ENCODE assay signal across 1 cellular context in the genomic region with DNA sequence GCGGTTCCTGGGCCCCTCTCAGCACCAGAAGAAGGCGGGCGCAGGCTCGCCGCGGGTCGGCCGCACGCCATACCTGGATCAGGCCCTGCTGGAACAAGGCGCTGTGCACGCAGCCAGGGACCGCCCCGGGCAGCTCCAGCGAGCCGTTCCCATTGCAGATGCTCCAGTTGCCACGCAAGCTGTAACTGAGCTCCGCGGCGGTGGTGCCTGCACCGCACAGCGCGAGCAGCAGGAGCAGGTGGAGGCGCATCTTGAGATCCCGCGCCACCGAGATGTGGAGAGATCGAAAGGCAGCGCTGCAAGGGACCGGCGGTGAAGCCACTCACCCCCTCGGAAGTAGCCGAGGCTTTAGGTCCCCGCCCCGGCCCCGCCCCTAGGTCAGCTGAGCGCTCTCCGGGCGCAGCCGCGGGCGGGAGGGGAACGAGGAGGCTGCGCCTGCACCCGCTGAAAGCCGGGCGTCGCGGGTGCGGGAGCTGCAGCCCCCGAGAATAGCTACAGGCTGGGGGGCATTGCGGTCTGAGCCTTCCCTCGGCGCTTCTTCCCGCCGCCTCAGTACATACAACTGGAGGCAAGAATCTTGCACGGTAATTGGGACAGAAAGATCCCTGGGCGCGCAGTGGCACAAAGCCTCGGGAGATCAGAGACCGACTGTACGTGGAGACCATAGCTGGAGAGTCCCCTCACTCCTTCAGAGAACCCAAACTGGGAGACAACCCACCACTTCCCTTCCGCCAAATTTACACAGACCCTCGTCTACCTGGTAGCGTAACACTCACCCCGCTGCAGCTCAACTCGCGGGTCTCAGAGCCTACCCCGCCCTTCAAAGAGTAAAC.
TF ChIP-seq lines count a peak whose summit lies in the region.

A gene (minus strand): TSS at position 324 of the 833 bp plus-strand sequence. CDS start 74 bp downstream, at position 250.

TF ChIP-seq in HepG2, 621 proteins besides CTCF, POLR2A, EP300 and RAD21 (continued from another document and continues in another):
- TF ChIP-seq ZMYM3 (CRISPR knock-in tag; IDR thresholded peaks at IDR 0.05): peak; percentile 78
- no peak; the same call in 1 of the 2 replicates for TF ChIP-seq NR2F2 (IDR thresholded peaks at IDR 0.05; ENCODE audit: borderline replicate concordance, low read depth)
- TF ChIP-seq SAP130 (CRISPR knock-in tag; IDR thresholded peaks at IDR 0.05; ENCODE audit: low read depth): peak; percentile 91
- TF ChIP-seq ZNF331 (CRISPR knock-in tag; IDR thresholded peaks at IDR 0.05): peak; percentile 66; the same call in 1 of the 2 replicates
- TF ChIP-seq NCOA2 (CRISPR knock-in tag; IDR thresholded peaks at IDR 0.05): 0 out of 2 replicates have a peak, but pooled peaks have one; percentile 39
- TF ChIP-seq, protein P1, sequence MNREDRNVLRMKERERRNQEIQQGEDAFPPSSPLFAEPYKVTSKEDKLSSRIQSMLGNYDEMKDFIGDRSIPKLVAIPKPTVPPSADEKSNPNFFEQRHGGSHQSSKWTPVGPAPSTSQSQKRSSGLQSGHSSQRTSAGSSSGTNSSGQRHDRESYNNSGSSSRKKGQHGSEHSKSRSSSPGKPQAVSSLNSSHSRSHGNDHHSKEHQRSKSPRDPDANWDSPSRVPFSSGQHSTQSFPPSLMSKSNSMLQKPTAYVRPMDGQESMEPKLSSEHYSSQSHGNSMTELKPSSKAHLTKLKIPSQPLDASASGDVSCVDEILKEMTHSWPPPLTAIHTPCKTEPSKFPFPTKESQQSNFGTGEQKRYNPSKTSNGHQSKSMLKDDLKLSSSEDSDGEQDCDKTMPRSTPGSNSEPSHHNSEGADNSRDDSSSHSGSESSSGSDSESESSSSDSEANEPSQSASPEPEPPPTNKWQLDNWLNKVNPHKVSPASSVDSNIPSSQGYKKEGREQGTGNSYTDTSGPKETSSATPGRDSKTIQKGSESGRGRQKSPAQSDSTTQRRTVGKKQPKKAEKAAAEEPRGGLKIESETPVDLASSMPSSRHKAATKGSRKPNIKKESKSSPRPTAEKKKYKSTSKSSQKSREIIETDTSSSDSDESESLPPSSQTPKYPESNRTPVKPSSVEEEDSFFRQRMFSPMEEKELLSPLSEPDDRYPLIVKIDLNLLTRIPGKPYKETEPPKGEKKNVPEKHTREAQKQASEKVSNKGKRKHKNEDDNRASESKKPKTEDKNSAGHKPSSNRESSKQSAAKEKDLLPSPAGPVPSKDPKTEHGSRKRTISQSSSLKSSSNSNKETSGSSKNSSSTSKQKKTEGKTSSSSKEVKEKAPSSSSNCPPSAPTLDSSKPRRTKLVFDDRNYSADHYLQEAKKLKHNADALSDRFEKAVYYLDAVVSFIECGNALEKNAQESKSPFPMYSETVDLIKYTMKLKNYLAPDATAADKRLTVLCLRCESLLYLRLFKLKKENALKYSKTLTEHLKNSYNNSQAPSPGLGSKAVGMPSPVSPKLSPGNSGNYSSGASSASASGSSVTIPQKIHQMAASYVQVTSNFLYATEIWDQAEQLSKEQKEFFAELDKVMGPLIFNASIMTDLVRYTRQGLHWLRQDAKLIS (CRISPR knock-in tag; IDR thresholded peaks at IDR 0.05): 0 out of 2 replicates have a peak, but pooled peaks have one; percentile 81
- TF ChIP-seq, protein P2, sequence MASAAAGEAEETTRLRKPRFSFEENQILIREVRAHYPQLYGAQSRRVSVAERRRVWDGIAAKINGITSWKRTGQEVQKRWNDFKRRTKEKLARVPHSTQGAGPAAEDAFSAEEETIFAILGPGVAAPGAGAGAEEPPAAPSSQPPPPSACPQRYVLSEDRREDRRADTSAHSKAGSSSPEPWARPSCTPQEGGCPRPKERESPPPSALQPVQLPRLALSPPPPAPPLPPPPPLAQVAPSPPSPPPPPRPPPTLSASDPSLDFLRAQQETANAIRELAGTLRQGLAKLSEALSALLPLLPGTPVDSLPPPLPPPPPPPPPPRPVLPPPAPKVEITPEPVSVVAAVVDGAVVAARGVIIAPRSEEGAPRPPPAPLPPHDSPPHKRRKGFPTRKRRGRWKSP (CRISPR knock-in tag; IDR thresholded peaks at IDR 0.05): peak; percentile 85; the same call in 1 of the 2 replicates
- TF ChIP-seq, protein P3, sequence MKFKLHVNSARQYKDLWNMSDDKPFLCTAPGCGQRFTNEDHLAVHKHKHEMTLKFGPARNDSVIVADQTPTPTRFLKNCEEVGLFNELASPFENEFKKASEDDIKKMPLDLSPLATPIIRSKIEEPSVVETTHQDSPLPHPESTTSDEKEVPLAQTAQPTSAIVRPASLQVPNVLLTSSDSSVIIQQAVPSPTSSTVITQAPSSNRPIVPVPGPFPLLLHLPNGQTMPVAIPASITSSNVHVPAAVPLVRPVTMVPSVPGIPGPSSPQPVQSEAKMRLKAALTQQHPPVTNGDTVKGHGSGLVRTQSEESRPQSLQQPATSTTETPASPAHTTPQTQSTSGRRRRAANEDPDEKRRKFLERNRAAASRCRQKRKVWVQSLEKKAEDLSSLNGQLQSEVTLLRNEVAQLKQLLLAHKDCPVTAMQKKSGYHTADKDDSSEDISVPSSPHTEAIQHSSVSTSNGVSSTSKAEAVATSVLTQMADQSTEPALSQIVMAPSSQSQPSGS (CRISPR knock-in tag; IDR thresholded peaks at IDR 0.05): no peak
- peak; percentile 95 for TF ChIP-seq KMT2A (CRISPR knock-in tag; IDR thresholded peaks at IDR 0.05)
- peak; percentile 57 for TF ChIP-seq ZNF564 (CRISPR knock-in tag; IDR thresholded peaks at IDR 0.05)
- no peak for TF ChIP-seq ZNF326 (CRISPR knock-in tag; IDR thresholded peaks at IDR 0.05; ENCODE audit: borderline replicate concordance)
- peak; percentile 34; the same call in 1 of the 2 replicates for TF ChIP-seq MED1 (CRISPR knock-in tag; IDR thresholded peaks at IDR 0.05)
- no peak for TF ChIP-seq SCMH1 (CRISPR knock-in tag; IDR thresholded peaks at IDR 0.05; ENCODE audit: borderline replicate concordance)
- no peak for TF ChIP-seq ZNF678 (CRISPR knock-in tag; IDR thresholded peaks at IDR 0.05)
- no peak for TF ChIP-seq ZNF33A (CRISPR knock-in tag; IDR thresholded peaks at IDR 0.05; ENCODE audit: borderline replicate concordance)
- TF ChIP-seq, protein P4, sequence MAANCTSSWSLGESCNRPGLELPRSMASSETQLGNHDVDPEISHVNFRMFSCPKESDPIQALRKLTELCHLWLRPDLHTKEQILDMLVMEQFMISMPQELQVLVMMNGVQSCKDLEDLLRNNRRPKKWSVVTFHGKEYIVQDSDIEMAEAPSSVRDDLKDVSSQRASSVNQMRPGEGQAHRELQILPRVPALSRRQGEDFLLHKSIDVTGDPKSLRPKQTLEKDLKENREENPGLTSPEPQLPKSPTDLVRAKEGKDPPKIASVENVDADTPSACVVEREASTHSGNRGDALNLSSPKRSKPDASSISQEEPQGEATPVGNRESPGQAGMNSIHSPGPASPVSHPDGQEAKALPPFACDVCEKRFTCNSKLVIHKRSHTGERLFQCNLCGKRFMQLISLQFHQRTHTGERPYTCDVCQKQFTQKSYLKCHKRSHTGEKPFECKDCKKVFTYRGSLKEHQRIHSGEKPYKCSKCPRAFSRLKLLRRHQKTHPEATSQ (CRISPR knock-in tag; IDR thresholded peaks at IDR 0.05; ENCODE audit: borderline replicate concordance): peak; percentile 85; the same call in 1 of the 2 replicates
- TF ChIP-seq ZNF510 (CRISPR knock-in tag; IDR thresholded peaks at IDR 0.05; ENCODE audit: low read depth): peak; percentile 19; the same call in 1 of the 2 replicates
- no peak for TF ChIP-seq RFXANK (CRISPR knock-in tag; IDR thresholded peaks at IDR 0.05)
- TF ChIP-seq, protein P5, sequence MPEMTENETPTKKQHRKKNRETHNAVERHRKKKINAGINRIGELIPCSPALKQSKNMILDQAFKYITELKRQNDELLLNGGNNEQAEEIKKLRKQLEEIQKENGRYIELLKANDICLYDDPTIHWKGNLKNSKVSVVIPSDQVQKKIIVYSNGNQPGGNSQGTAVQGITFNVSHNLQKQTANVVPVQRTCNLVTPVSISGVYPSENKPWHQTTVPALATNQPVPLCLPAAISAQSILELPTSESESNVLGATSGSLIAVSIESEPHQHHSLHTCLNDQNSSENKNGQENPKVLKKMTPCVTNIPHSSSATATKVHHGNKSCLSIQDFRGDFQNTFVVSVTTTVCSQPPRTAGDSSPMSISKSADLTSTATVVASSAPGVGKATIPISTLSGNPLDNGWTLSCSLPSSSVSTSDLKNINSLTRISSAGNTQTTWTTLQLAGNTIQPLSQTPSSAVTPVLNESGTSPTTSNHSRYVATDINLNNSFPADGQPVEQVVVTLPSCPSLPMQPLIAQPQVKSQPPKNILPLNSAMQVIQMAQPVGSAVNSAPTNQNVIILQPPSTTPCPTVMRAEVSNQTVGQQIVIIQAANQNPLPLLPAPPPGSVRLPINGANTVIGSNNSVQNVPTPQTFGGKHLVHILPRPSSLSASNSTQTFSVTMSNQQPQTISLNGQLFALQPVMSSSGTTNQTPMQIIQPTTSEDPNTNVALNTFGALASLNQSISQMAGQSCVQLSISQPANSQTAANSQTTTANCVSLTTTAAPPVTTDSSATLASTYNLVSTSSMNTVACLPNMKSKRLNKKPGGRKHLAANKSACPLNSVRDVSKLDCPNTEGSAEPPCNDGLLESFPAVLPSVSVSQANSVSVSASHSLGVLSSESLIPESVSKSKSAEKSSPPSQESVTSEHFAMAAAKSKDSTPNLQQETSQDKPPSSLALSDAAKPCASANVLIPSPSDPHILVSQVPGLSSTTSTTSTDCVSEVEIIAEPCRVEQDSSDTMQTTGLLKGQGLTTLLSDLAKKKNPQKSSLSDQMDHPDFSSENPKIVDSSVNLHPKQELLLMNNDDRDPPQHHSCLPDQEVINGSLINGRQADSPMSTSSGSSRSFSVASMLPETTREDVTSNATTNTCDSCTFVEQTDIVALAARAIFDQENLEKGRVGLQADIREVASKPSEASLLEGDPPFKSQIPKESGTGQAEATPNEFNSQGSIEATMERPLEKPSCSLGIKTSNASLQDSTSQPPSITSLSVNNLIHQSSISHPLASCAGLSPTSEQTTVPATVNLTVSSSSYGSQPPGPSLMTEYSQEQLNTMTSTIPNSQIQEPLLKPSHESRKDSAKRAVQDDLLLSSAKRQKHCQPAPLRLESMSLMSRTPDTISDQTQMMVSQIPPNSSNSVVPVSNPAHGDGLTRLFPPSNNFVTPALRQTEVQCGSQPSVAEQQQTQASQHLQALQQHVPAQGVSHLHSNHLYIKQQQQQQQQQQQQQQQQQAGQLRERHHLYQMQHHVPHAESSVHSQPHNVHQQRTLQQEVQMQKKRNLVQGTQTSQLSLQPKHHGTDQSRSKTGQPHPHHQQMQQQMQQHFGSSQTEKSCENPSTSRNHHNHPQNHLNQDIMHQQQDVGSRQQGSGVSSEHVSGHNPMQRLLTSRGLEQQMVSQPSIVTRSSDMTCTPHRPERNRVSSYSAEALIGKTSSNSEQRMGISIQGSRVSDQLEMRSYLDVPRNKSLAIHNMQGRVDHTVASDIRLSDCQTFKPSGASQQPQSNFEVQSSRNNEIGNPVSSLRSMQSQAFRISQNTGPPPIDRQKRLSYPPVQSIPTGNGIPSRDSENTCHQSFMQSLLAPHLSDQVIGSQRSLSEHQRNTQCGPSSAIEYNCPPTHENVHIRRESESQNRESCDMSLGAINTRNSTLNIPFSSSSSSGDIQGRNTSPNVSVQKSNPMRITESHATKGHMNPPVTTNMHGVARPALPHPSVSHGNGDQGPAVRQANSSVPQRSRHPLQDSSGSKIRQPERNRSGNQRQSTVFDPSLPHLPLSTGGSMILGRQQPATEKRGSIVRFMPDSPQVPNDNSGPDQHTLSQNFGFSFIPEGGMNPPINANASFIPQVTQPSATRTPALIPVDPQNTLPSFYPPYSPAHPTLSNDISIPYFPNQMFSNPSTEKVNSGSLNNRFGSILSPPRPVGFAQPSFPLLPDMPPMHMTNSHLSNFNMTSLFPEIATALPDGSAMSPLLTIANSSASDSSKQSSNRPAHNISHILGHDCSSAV (CRISPR knock-in tag; IDR thresholded peaks at IDR 0.05; ENCODE audit: borderline replicate concordance): peak; percentile 68; the same call in 1 of the 2 replicates
- TF ChIP-seq, protein P6, sequence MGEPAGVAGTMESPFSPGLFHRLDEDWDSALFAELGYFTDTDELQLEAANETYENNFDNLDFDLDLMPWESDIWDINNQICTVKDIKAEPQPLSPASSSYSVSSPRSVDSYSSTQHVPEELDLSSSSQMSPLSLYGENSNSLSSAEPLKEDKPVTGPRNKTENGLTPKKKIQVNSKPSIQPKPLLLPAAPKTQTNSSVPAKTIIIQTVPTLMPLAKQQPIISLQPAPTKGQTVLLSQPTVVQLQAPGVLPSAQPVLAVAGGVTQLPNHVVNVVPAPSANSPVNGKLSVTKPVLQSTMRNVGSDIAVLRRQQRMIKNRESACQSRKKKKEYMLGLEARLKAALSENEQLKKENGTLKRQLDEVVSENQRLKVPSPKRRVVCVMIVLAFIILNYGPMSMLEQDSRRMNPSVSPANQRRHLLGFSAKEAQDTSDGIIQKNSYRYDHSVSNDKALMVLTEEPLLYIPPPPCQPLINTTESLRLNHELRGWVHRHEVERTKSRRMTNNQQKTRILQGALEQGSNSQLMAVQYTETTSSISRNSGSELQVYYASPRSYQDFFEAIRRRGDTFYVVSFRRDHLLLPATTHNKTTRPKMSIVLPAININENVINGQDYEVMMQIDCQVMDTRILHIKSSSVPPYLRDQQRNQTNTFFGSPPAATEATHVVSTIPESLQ (CRISPR knock-in tag; conservative IDR thresholded peaks at IDR 0.05): no peak
- TF ChIP-seq, protein P7, sequence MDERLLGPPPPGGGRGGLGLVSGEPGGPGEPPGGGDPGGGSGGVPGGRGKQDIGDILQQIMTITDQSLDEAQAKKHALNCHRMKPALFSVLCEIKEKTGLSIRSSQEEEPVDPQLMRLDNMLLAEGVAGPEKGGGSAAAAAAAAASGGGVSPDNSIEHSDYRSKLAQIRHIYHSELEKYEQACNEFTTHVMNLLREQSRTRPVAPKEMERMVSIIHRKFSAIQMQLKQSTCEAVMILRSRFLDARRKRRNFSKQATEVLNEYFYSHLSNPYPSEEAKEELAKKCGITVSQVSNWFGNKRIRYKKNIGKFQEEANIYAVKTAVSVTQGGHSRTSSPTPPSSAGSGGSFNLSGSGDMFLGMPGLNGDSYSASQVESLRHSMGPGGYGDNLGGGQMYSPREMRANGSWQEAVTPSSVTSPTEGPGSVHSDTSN (CRISPR knock-in tag; IDR thresholded peaks at IDR 0.05): no peak
- 0 out of 2 replicates have a peak, but pooled peaks have one; percentile 28 for TF ChIP-seq NFIB (CRISPR knock-in tag; IDR thresholded peaks at IDR 0.05; ENCODE audit: borderline replicate concordance)
- TF ChIP-seq, protein P8, sequence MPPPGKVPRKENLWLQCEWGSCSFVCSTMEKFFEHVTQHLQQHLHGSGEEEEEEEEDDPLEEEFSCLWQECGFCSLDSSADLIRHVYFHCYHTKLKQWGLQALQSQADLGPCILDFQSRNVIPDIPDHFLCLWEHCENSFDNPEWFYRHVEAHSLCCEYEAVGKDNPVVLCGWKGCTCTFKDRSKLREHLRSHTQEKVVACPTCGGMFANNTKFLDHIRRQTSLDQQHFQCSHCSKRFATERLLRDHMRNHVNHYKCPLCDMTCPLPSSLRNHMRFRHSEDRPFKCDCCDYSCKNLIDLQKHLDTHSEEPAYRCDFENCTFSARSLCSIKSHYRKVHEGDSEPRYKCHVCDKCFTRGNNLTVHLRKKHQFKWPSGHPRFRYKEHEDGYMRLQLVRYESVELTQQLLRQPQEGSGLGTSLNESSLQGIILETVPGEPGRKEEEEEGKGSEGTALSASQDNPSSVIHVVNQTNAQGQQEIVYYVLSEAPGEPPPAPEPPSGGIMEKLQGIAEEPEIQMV (CRISPR knock-in tag; IDR thresholded peaks at IDR 0.05; ENCODE audit: low read depth): peak; percentile 67; the same call in 1 of the 2 replicates
